ENCODE assay signal across 1 cellular context in genomic region chr20:46014517-46015396, GRCh38.
TF ChIP-seq lines count a peak whose summit lies in the region.

No MANE protein-coding gene starts in this region.

TF ChIP-seq in HepG2, 621 proteins besides CTCF, POLR2A, EP300 and RAD21 (continued from another document and continues in another):
- TF ChIP-seq ERF (CRISPR knock-in tag; IDR thresholded peaks at IDR 0.05) (peak; percentile 57; the same call in 1 of the 2 replicates), SOX13 (IDR thresholded peaks at IDR 0.05) (peak; percentile 71), SOX13 (CRISPR knock-in tag; conservative IDR thresholded peaks at IDR 0.05 in 1 of 2, IDR thresholded peaks at IDR 0.05 in 1 of 2) (peak in 1 of 2 experiments; percentile 94; a peak in 2 of 4 replicates), ZMYM2 (CRISPR knock-in tag; IDR thresholded peaks at IDR 0.05) (peak; percentile 50), RARA (CRISPR knock-in tag; IDR thresholded peaks at IDR 0.05) (peak; percentile 96), HMGXB3 (CRISPR knock-in tag; IDR thresholded peaks at IDR 0.05; ENCODE audit: borderline replicate concordance) (0 out of 2 replicates have a peak, but pooled peaks have one; percentile 2), ZNF350 (CRISPR knock-in tag; IDR thresholded peaks at IDR 0.05; ENCODE audit: borderline replicate concordance, low read depth) (peak; percentile 64; the same call in 1 of the 2 replicates), ZNF251 (CRISPR knock-in tag; IDR thresholded peaks at IDR 0.05) (no peak), TBX2 (CRISPR knock-in tag; IDR thresholded peaks at IDR 0.05; ENCODE audit: borderline replicate concordance) (peak; percentile 95), RFXAP (CRISPR knock-in tag; IDR thresholded peaks at IDR 0.05; ENCODE audit: borderline replicate concordance) (0 out of 2 replicates have a peak, but pooled peaks have one; percentile 6), NFIC (IDR thresholded peaks at IDR 0.05; ENCODE audit: low read length) (no peak), CREB1 (IDR thresholded peaks at IDR 0.05) (no peak), CREB1 (CRISPR knock-in tag; IDR thresholded peaks at IDR 0.05) (no peak), KDM2A (CRISPR knock-in tag; IDR thresholded peaks at IDR 0.05; ENCODE audit: borderline replicate concordance, low read depth) (no peak), HNF4G (IDR thresholded peaks at IDR 0.05; ENCODE audit: borderline replicate concordance, low read depth, low read length) (peak; percentile 82), HNF4G (CRISPR knock-in tag; IDR thresholded peaks at IDR 0.05; ENCODE audit: borderline replicate concordance, low read depth) (peak; percentile 49; the same call in 1 of the 2 replicates), ZNF878 (CRISPR knock-in tag; IDR thresholded peaks at IDR 0.05) (peak; percentile 29; the same call in 1 of the 2 replicates), ZBTB25 (CRISPR knock-in tag; IDR thresholded peaks at IDR 0.05) (peak; percentile 32; the same call in 1 of the 2 replicates), RAD51 (IDR thresholded peaks at IDR 0.05; ENCODE audit: borderline replicate concordance) (no peak), CREBL2 (CRISPR knock-in tag; IDR thresholded peaks at IDR 0.05; ENCODE audit: borderline replicate concordance) (0 out of 2 replicates have a peak, but pooled peaks have one; percentile 51), ZNF34 (CRISPR knock-in tag; IDR thresholded peaks at IDR 0.05; ENCODE audit: borderline replicate concordance) (no peak), FOXA1 (IDR thresholded peaks at IDR 0.05) (no peak), FOXA1 (CRISPR knock-in tag; IDR thresholded peaks at IDR 0.05) (peak; percentile 95), MEIS2 (CRISPR knock-in tag; IDR thresholded peaks at IDR 0.05) (0 out of 2 replicates have a peak, but pooled peaks have one; percentile 39), TIGD3 (CRISPR knock-in tag; IDR thresholded peaks at IDR 0.05; ENCODE audit: borderline replicate concordance) (peak; percentile 17; the same call in 1 of the 2 replicates), ZNF552 (CRISPR knock-in tag; IDR thresholded peaks at IDR 0.05; ENCODE audit: borderline replicate concordance) (no peak), HOXA3 (CRISPR knock-in tag; IDR thresholded peaks at IDR 0.05) (peak; percentile 70; the same call in 1 of the 2 replicates), FIP1L1 (IDR thresholded peaks at IDR 0.05; ENCODE audit: borderline replicate concordance, insufficient read depth, low read depth, low read length) (no peak), ARID4A (CRISPR knock-in tag; IDR thresholded peaks at IDR 0.05; ENCODE audit: borderline replicate concordance) (peak; percentile 5; the same call in 1 of the 2 replicates), AKAP8 (CRISPR knock-in tag; IDR thresholded peaks at IDR 0.05) (0 out of 2 replicates have a peak, but pooled peaks have one; percentile 13), PBX3 (CRISPR knock-in tag; IDR thresholded peaks at IDR 0.05; ENCODE audit: borderline replicate concordance) (0 out of 2 replicates have a peak, but pooled peaks have one; percentile 6), TGIF2 (CRISPR knock-in tag; IDR thresholded peaks at IDR 0.05) (peak; percentile 47; the same call in 1 of the 2 replicates), AGO2 (optimal IDR thresholded peaks at IDR 0.05; ENCODE audit: low read depth, low read length) (no peak), SOX6 (IDR thresholded peaks at IDR 0.05) (no peak), SOX6 (CRISPR knock-in tag; IDR thresholded peaks at IDR 0.05) (peak; percentile 96), FOXK1 (CRISPR knock-in tag; IDR thresholded peaks at IDR 0.05; ENCODE audit: borderline replicate concordance, low read depth) (peak; percentile 83; the same call in 1 of the 2 replicates), ELK4 (CRISPR knock-in tag; IDR thresholded peaks at IDR 0.05; ENCODE audit: borderline replicate concordance) (0 out of 2 replicates have a peak, but pooled peaks have one; percentile 59), GABPB1 (CRISPR knock-in tag; IDR thresholded peaks at IDR 0.05) (peak; percentile 14; the same call in 1 of the 2 replicates), ZNF761 (CRISPR knock-in tag; conservative IDR thresholded peaks at IDR 0.05) (peak; percentile 6; the same call in 1 of the 2 replicates), ZNF800 (CRISPR knock-in tag; IDR thresholded peaks at IDR 0.05) (peak; percentile 25; the same call in 1 of the 2 replicates), ZNF331 (CRISPR knock-in tag; IDR thresholded peaks at IDR 0.05) (peak; percentile 38; the same call in 1 of the 2 replicates), ZC3H4 (CRISPR knock-in tag; IDR thresholded peaks at IDR 0.05; ENCODE audit: borderline replicate concordance) (no peak), RXRA (CRISPR knock-in tag; IDR thresholded peaks at IDR 0.05) (peak; percentile 77; the same call in 1 of the 2 replicates), PHF5A (CRISPR knock-in tag; IDR thresholded peaks at IDR 0.05; ENCODE audit: low read depth, unreplicated experiment) (peak; percentile 44), PPARG (CRISPR knock-in tag; conservative IDR thresholded peaks at IDR 0.05) (peak; percentile 92), PHF8 (CRISPR knock-in tag; IDR thresholded peaks at IDR 0.05) (0 out of 2 replicates have a peak, but pooled peaks have one; percentile 11), NKX3-1 (CRISPR knock-in tag; IDR thresholded peaks at IDR 0.05) (peak; percentile 58), ZFP91 (CRISPR knock-in tag; IDR thresholded peaks at IDR 0.05; ENCODE audit: borderline replicate concordance) (0 out of 2 replicates have a peak, but pooled peaks have one; percentile 7), ZNF230 (CRISPR knock-in tag; IDR thresholded peaks at IDR 0.05) (no peak)
